In genomic region chr11:14454861-14455632, GRCh38 we compare ENCODE assay signal across 8 cellular contexts. TPM values are rescaled to one million over a fixed set of nuclear protein-coding genes. Genes with fewer than 3 reads are reported as not detected.
DNase-seq lines count a peak whose midpoint lies in the region; ATAC-seq and TF ChIP-seq lines count a peak whose summit lies in the region.

No MANE protein-coding gene starts in this region.

- H3K4me1 Mint-ChIP-seq in CD14-positive monocyte, result no peaks in the 10 kb centered on the region

- no peaks in the 10 kb centered on the region for H3K9me3 Mint-ChIP-seq in CD14-positive monocyte

- no peak for DNase-seq in CD14-positive monocyte (ENCODE audit: low spot score)
- peak; percentile 23 for DNase-seq in H4 (ENCODE audit: low spot score)
- peak; percentile 25 for DNase-seq in SW480 (ENCODE audit: low spot score)
- DNase-seq in foreskin melanocyte, result peak; percentile 23
- DNase-seq in retina, result peak; percentile 59
- no peak for DNase-seq in DMS153 (lab: John Stamatoyannopoulos, UW)

- ATAC-seq in GM18868 (IDR thresholded peaks at IDR 0.05; ENCODE audit: unreplicated experiment) (no peak), HG03095 (IDR thresholded peaks at IDR 0.05; ENCODE audit: unreplicated experiment) (no peak)

- peak; percentile 58 for TF ChIP-seq CTCF in CD14-positive monocyte (IDR thresholded peaks at IDR 0.05)

- H3K27ac Mint-ChIP-seq in CD14-positive monocyte, result no peak overlapping the region

- intact Hi-C loops in CD14-positive monocyte (cut with micrococcal nuclease), result no loop called here

- no peak overlapping the region for H3K4me3 Mint-ChIP-seq in CD14-positive monocyte

- H3K27me3 Mint-ChIP-seq in CD14-positive monocyte (ENCODE audit: low read depth in 3 of 3), result no peaks in the 10 kb centered on the region

- peaks cover 50 to 68% of the 10 kb centered on the region in 2 donors for H3K36me3 Mint-ChIP-seq in CD14-positive monocyte

RNA-seq across cellular contexts. Expression of gene COPB1, which starts 44.6 kb away (rescaled TPM):
- 100 to 1,000 TPM in 1 of 2 donors, 10 to 100 TPM in 1; 87.1 to 108 TPM for polyA plus RNA-seq in CD14-positive monocyte
- total RNA-seq in H4 (2014; rRNA removed; shearing (Covaris generic)), result 319 and 353 TPM in 2 replicates

Comparison
In these comparisons a context has a peak if more than half of its experiments do, and no peak if none do; other contexts are left out.
1. DNase-seq: peak in H4 (single experiment), SW480 (single experiment), foreskin melanocyte (single experiment) and retina (single experiment); none in CD14-positive monocyte (single experiment) and DMS153 (single experiment).